Comparison of ENCODE assay signal across 8 cellular contexts in the genomic region with DNA sequence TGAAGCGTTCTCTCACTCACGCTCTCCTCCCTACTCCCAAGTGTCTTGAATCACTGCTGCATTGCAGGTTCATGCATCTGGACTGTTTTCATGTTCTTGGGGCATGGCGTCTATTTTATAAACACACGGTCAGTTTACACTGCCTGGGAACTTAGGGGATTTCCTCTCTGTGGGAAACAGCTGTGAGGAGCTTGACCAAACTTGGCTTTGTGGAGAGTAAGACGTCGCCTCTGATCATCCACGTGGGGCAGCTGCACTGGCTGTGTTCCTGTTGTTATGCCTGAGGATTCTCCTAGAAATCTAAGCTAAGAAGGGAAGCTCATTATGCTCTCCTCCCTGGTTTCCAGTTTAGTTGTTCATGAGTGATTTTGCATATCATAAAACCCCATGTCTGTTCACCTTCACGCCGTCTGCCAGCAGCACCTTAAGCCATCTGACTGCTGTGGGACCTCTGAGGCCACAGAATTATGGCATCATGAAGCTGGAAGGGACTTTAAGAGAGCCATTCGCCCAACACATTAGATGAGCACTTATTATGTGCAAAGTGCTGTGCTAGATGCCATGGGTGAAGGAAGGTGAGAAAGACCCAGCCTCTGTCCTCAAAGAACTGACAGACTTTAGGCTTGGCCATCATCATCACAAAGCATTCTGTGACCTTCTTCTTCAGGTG. TPM values are rescaled to one million over a fixed set of nuclear protein-coding genes. Genes with fewer than 3 reads are reported as not detected.
DNase-seq lines count a peak whose midpoint lies in the region; ATAC-seq and TF ChIP-seq lines count a peak whose summit lies in the region.

No MANE protein-coding gene starts in this region.

- H3K27ac ChIP-seq in right atrium auricular region = no peak overlapping the region
- no peak overlapping the region for H3K27ac ChIP-seq in neural progenitor cell

- H3K4me3 Mint-ChIP-seq in neural progenitor cell = peak overlapping the region; percentile 28
- no peak overlapping the region for H3K4me3 Mint-ChIP-seq in activated CD4-positive, alpha-beta memory T cell treated with anti-CD3 and anti-CD28 coated beads for 36 hours

- H3K27me3 ChIP-seq in right atrium auricular region (no peaks in the 10 kb centered on the region), neural progenitor cell (no peaks in the 10 kb centered on the region)

- peak overlapping the region; percentile 75 for H3K27ac Mint-ChIP-seq in neural progenitor cell
- no peak overlapping the region for H3K27ac Mint-ChIP-seq in activated CD4-positive, alpha-beta memory T cell treated with anti-CD3 and anti-CD28 coated beads for 36 hours

- H3K79me2 ChIP-seq in neural progenitor cell (ENCODE audit: low read depth) = no peaks in the 10 kb centered on the region

- H3K4me3 ChIP-seq in right atrium auricular region (no peak overlapping the region), choroid plexus epithelial cell (ENCODE audit: low read depth, low read length) (no peak overlapping the region), neural progenitor cell (no peak overlapping the region)

- H3F3A ChIP-seq in neural progenitor cell (ENCODE audit: low read depth) = no peaks in the 10 kb centered on the region

- intact Hi-C loops in Right ventricle myocardium superior (cut with DNase I) = no loop called here
- intact Hi-C loops in activated CD4-positive, alpha-beta memory T cell treated with anti-CD3 and anti-CD28 coated beads for 36 hours (cut with micrococcal nuclease) = loop anchor here (10.0 kb wide), 1 partner anchor 963 kb away; no protein-coding TSS in a partner anchor

- DNase-seq in Right ventricle myocardium superior (peak; percentile 66), right atrium auricular region (ENCODE audit: low spot score) (no peak), choroid plexus epithelial cell (ENCODE audit: low read depth) (peak; percentile 97), neural progenitor cell (ENCODE audit: low spot score) (no peak), NCI-H187 (lab: John Stamatoyannopoulos, UW) (no peak), cerebellar cortex (ENCODE audit: low spot score) (no peak)
- no peak for DNase-seq in activated CD4-positive, alpha-beta memory T cell treated with anti-CD3 and anti-CD28 coated beads for 36 hours

- no peak overlapping the region for H2AFZ ChIP-seq in neural progenitor cell (replicated peaks)

- H3K36me3 Mint-ChIP-seq in neural progenitor cell = no peaks in the 10 kb centered on the region
- no peaks in the 10 kb centered on the region for H3K36me3 Mint-ChIP-seq in activated CD4-positive, alpha-beta memory T cell treated with anti-CD3 and anti-CD28 coated beads for 36 hours

- H3K27me3 Mint-ChIP-seq in neural progenitor cell (ENCODE audit: insufficient read depth, low read depth) = peaks cover 16% of the 10 kb centered on the region
- no peaks in the 10 kb centered on the region for H3K27me3 Mint-ChIP-seq in activated CD4-positive, alpha-beta memory T cell treated with anti-CD3 and anti-CD28 coated beads for 36 hours

- CTCF ChIA-PET in activated CD4-positive, alpha-beta memory T cell treated with anti-CD3 and anti-CD28 coated beads for 36 hours (lab: Charles Lee) = interaction anchor here (0.9 to 16.6 kb wide), 5 partner anchors 11 to 136 kb away, joined by 3 to 359 read pairs (median 6); no protein-coding TSS in a partner anchor

- POLR2A ChIA-PET in activated CD4-positive, alpha-beta memory T cell treated with anti-CD3 and anti-CD28 coated beads for 36 hours (lab: Charles Lee) = interaction anchor here (1.3 to 2.0 kb wide), 2 partner anchors 40 to 47 kb away, joined by 4 to 5 read pairs; no protein-coding TSS in a partner anchor

- no peaks in the 10 kb centered on the region for H3K36me3 ChIP-seq in right atrium auricular region
- H3K36me3 ChIP-seq in neural progenitor cell = no peaks in the 10 kb centered on the region

- H4K20me1 ChIP-seq in neural progenitor cell (ENCODE audit: low read depth) = no peaks in the 10 kb centered on the region

- H3K9me3 ChIP-seq in right atrium auricular region (no peaks in the 10 kb centered on the region), neural progenitor cell (ENCODE audit: low read depth) (no peaks in the 10 kb centered on the region)

- ATAC-seq in Right ventricle myocardium superior (ENCODE audit: poor library complexity) (peak; percentile 86), HG03432 (IDR thresholded peaks at IDR 0.05; ENCODE audit: unreplicated experiment) (peak; percentile 48)

- H3K4me1 ChIP-seq in right atrium auricular region = peaks cover 0 to 22% of the 10 kb centered on the region in 2 donors
- no peaks in the 10 kb centered on the region for H3K4me1 ChIP-seq in neural progenitor cell

- peaks cover 3% of the 10 kb centered on the region for H3K9me3 Mint-ChIP-seq in neural progenitor cell
- no peaks in the 10 kb centered on the region for H3K9me3 Mint-ChIP-seq in activated CD4-positive, alpha-beta memory T cell treated with anti-CD3 and anti-CD28 coated beads for 36 hours

- H3K4me1 Mint-ChIP-seq in neural progenitor cell = peaks cover 37% of the 10 kb centered on the region
- H3K4me1 Mint-ChIP-seq in activated CD4-positive, alpha-beta memory T cell treated with anti-CD3 and anti-CD28 coated beads for 36 hours (ENCODE audit: low read depth) = peaks cover 41% of the 10 kb centered on the region

- H3K4me2 ChIP-seq in neural progenitor cell = no peak overlapping the region

- H3K9ac ChIP-seq in neural progenitor cell = no peak overlapping the region

- TF ChIP-seq CTCF in right atrium auricular region (IDR thresholded peaks at IDR 0.05) (no peak), choroid plexus epithelial cell (conservative IDR thresholded peaks at IDR 0.05; ENCODE audit: low read depth, low read length) (no peak), neural progenitor cell (IDR thresholded peaks at IDR 0.05) (no peak)

RNA-seq across cellular contexts. Expression of gene POU2AF1, which starts 38.8 kb away (rescaled TPM):
- total RNA-seq in Right ventricle myocardium superior (0.27 TPM), right atrium auricular region (1 to 10 TPM in 1 of 2 donors, under 1 TPM in 1; 0.11 to 1.6 TPM), neural progenitor cell (ENCODE audit: low replicate concordance) (not detected in 2 replicates)
- total RNA-seq in activated CD4-positive, alpha-beta memory T cell treated with anti-CD3 and anti-CD28 coated beads for 36 hours = 10 to 100 TPM; 26.9 to 28.3 TPM

Comparison
In these comparisons a context has a peak if more than half of its experiments do, and no peak if none do; other contexts are left out.
1. DNase-seq: peak in Right ventricle myocardium superior (single experiment) and choroid plexus epithelial cell (single experiment); none in right atrium auricular region (single experiment), neural progenitor cell (single experiment), NCI-H187 (0 of 2), cerebellar cortex (single experiment) and activated CD4-positive, alpha-beta memory T cell treated with anti-CD3 and anti-CD28 coated beads for 36 hours (single experiment).
2. RNA of gene POU2AF1, which starts 38.8 kb away (total RNA-seq): 26.9 to 28.3 TPM in activated CD4-positive, alpha-beta memory T cell treated with anti-CD3 and anti-CD28 coated beads for 36 hours; 0.11 to 1.6 TPM in right atrium auricular region, 0.27 TPM in Right ventricle myocardium superior (single experiment) and not detected in neural progenitor cell; every median in the first group is over 10 times any median in the second.